19 cellular contexts compared by ENCODE assay signal in the genomic region with DNA sequence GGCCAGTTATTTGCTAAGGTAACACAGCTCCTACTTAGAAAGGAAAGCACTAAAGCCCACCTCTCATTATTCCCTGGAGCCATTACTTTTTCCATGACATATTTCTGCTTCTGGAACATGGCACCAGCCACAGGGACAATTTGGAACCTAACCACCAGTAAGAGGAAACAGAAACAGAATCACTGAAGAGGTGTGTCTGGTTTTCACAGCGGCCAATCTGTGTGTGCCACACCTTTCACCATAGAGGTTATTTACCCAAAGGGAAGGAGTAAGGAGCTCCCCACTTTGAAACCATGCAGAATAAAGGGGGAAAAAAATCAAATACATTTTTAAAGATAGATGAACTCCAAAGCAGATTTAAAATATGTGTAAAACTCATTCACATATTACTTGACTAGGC.
"Had no signal": no experiment of that assay in that cellular context is flagged by ENCODE, and none has a peak within 500 bp of the region (broad histone marks: within the 10 kb centered on the region; RNA-seq: fewer than 3 reads in every experiment).

No MANE protein-coding gene starts in this region.

- H3K27me3 ChIP-seq: foreskin keratinocyte, neural progenitor cell, ovary, right lobe of liver, testis, tibial nerve had no signal

- DNase-seq: effector memory CD8-positive, alpha-beta T cell; foreskin keratinocyte; head of caudate nucleus; hippocampal formation; kidney glomerular epithelial cell; mammary epithelial cell; nucleus accumbens; ovary; right lobe of liver; stimulated activated CD4-positive, alpha-beta T cell treated with anti-CD3 and anti-CD28 coated beads, Interleukin-2, amount 100 ng/mL, for 24 hours; stimulated activated CD4-positive, alpha-beta T cell treated with anti-CD3 and anti-CD28 coated beads, Interleukin-4, amount 100 ng/mL, for 4 hours; stimulated activated naive B cell treated with anti-CD40 and anti-IgM and Interleukin-4, amounts not matched to agents 10 μg/mL and 1 μg/mL and 100 μg/mL, for 72 hours; stimulated activated naive CD8-positive, alpha-beta T cell treated with anti-CD3 and anti-CD28 coated beads, Interleukin-15, amount 100 ng/mL, for 72 hours; testis had no signal

- ATAC-seq: effector memory CD8-positive, alpha-beta T cell; foreskin keratinocyte; left lobe of liver; natural killer cell treated with Interleukin-12 subunit alpha and Interleukin-12 subunit beta and Interleukin-15 and Interleukin-18, amount 100 ng/mL, for 72 hours; right lobe of liver; stimulated activated naive B cell treated with anti-CD40 and anti-IgM and Interleukin-4, amounts not matched to agents 10 μg/mL and 1 μg/mL and 100 μg/mL, for 72 hours; stimulated activated naive CD8-positive, alpha-beta T cell treated with anti-CD3 and anti-CD28 coated beads, Interleukin-15, amount 100 ng/mL, for 72 hours had no signal

- H3K36me3 ChIP-seq: neural progenitor cell, ovary, right lobe of liver, tibial nerve had no signal

- H3K9me3 ChIP-seq: ovary, right lobe of liver, testis, tibial nerve had no signal

- H3K4me3 ChIP-seq: neural progenitor cell, ovary, right lobe of liver, testis, tibial nerve had no signal

- H3K4me1 ChIP-seq: foreskin keratinocyte, right lobe of liver, testis, tibial nerve had no signal

- H3K9ac ChIP-seq: neural progenitor cell had no signal

- H3K27ac ChIP-seq: epithelial cell of prostate, foreskin keratinocyte, neural progenitor cell, ovary, right lobe of liver, testis, tibial nerve had no signal
